Comparison of ENCODE assay signal across 14 cellular contexts in the genomic region with DNA sequence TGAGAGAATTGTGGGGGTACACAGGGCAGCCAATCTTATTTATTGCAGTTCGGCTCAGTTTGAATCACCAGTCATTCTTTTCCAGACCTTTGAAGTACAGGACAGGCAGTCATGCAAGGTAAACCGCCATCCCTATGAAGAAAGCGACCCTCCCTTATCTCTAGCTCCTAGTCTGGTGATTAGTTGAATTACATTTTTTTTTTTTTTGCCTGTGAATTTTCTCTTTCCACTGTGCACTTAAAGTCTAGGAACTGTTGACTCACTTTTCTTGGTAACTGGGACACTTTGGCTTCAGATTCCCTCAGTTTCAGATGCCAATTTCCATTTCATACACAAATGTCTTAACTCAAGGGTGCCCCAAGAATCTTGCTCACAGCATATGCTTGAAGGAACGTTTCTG.
DNase-seq lines count a peak whose midpoint lies in the region; ATAC-seq and TF ChIP-seq lines count a peak whose summit lies in the region.
"Had no signal": no experiment of that assay in that cellular context is flagged by ENCODE, and none has a peak within 500 bp of the region (broad histone marks: within the 10 kb centered on the region; RNA-seq: fewer than 3 reads in every experiment).

No MANE protein-coding gene starts in this region.

- H3K27me3 ChIP-seq in adrenal gland (no peaks in the 10 kb centered on the region), right cardiac atrium (ENCODE audit: control insufficient read depth, insufficient read depth) (no peaks in the 10 kb centered on the region), thoracic aorta (replicated peaks; ENCODE audit: insufficient read depth) (no peaks in the 10 kb centered on the region)
- H3K27me3 ChIP-seq: SJCRH30 had no signal

- no peaks in the 10 kb centered on the region for H3K27me3 Mint-ChIP-seq in activated CD8-positive, alpha-beta memory T cell treated with anti-CD3 and anti-CD28 coated beads, Interleukin-2, amount 10 ng/mL, durations not matched to agents 7 days and 5 days

- 35 to 66% (median 52%) methylated on average over 4 of the region's 4 CpGs for WGBS in adrenal gland, 4 donors
- 70% methylated on average over 4 of the region's 4 CpGs for WGBS in right cardiac atrium

- no peak for DNase-seq in activated CD8-positive, alpha-beta memory T cell treated with anti-CD3 and anti-CD28 coated beads, Interleukin-2, amount 10 ng/mL, durations not matched to agents 7 days and 5 days
- no peak for DNase-seq in activated CD8-positive, alpha-beta memory T cell treated with anti-CD3 and anti-CD28 coated beads, Interleukin-2, amount 50 U/mL, for 4 hours
- DNase-seq in adrenal gland: peak in 2 of 7 donors; percentile 21 to 36
- no peak for DNase-seq in right cardiac atrium
- no peak for DNase-seq in thoracic aorta (ENCODE audit: low spot score)
- DNase-seq in NCI-H345 treated with DMSO at 0.1 percent for 48 hours (lab: John Stamatoyannopoulos, UW; ENCODE audit: unreplicated experiment): no peak
- no peak for DNase-seq in DMS 273 (lab: John Stamatoyannopoulos, UW; ENCODE audit: unreplicated experiment)
- DNase-seq: activated naive CD4-positive, alpha-beta T cell treated with anti-CD3 and anti-CD28 coated beads for 36 hours; Calu3; NCI-H1092; NCI-H226; SJCRH30 had no signal

- peaks cover 9% of the 10 kb centered on the region for H3K36me3 Mint-ChIP-seq in activated CD8-positive, alpha-beta memory T cell treated with anti-CD3 and anti-CD28 coated beads, Interleukin-2, amount 10 ng/mL, durations not matched to agents 7 days and 5 days

- H3K27ac ChIP-seq in adrenal gland: peak overlapping the region; percentile 41 to 71 (median 47)
- peak overlapping the region; percentile 68 for H3K27ac ChIP-seq in right cardiac atrium (ENCODE audit: low read length)
- H3K27ac ChIP-seq in thoracic aorta: peak overlapping the region; percentile 66 to 78
- H3K27ac ChIP-seq: prostate gland, SJCRH30 had no signal

- no peaks in the 10 kb centered on the region for H3K9me3 ChIP-seq in adrenal gland (replicated peaks in 1 of 3)
- no peaks in the 10 kb centered on the region for H3K9me3 ChIP-seq in right cardiac atrium (ENCODE audit: control insufficient read depth, low read length)
- no peaks in the 10 kb centered on the region for H3K9me3 ChIP-seq in thoracic aorta
- H3K9me3 ChIP-seq: prostate gland, SJCRH30 had no signal

- H3K4me1 ChIP-seq in adrenal gland (replicated peaks in 1 of 2) (peaks cover 7 to 38% of the 10 kb centered on the region in 2 donors), right cardiac atrium (ENCODE audit: control insufficient read depth, insufficient read depth, low read length) (peaks cover 5% of the 10 kb centered on the region), thoracic aorta (ENCODE audit: control insufficient read depth in 1 of 2, low read depth in 2 of 2) (peaks cover 12 to 46% of the 10 kb centered on the region in 2 donors)
- H3K4me1 ChIP-seq: prostate gland had no signal

- no peak overlapping the region for H3K4me3 Mint-ChIP-seq in activated CD8-positive, alpha-beta memory T cell treated with anti-CD3 and anti-CD28 coated beads, Interleukin-2, amount 10 ng/mL, durations not matched to agents 7 days and 5 days
- H3K4me3 Mint-ChIP-seq: activated naive CD4-positive, alpha-beta T cell treated with anti-CD3 and anti-CD28 coated beads for 36 hours had no signal

- intact Hi-C loops in adrenal gland (cut with DNase I) (no loop called here), right cardiac atrium (cut with DNase I) (no loop called here)

- TF ChIP-seq CTCF in adrenal gland (IDR thresholded peaks at IDR 0.05) (no peak), thoracic aorta (IDR thresholded peaks at IDR 0.05) (no peak)

- CTCF ChIA-PET in activated CD8-positive, alpha-beta memory T cell treated with anti-CD3 and anti-CD28 coated beads, Interleukin-2, amount 10 ng/mL, durations not matched to agents 7 days and 5 days (lab: Charles Lee): no interaction called here

- no peak for TF ChIP-seq POLR2A in adrenal gland (IDR thresholded peaks at IDR 0.05)

- no peak overlapping the region for H3K4me3 ChIP-seq in adrenal gland
- H3K4me3 ChIP-seq in right cardiac atrium (ENCODE audit: low read length): no peak overlapping the region
- no peak overlapping the region for H3K4me3 ChIP-seq in thoracic aorta
- H3K4me3 ChIP-seq: prostate gland, SJCRH30 had no signal

- peak overlapping the region; percentile 15 for H3K27ac Mint-ChIP-seq in activated CD8-positive, alpha-beta memory T cell treated with anti-CD3 and anti-CD28 coated beads, Interleukin-2, amount 10 ng/mL, durations not matched to agents 7 days and 5 days
- H3K27ac Mint-ChIP-seq: activated naive CD4-positive, alpha-beta T cell treated with anti-CD3 and anti-CD28 coated beads for 36 hours had no signal

- H3K36me3 ChIP-seq in adrenal gland (replicated peaks in 1 of 2) (no peaks in the 10 kb centered on the region), thoracic aorta (no peaks in the 10 kb centered on the region)
- H3K36me3 ChIP-seq: prostate gland, SJCRH30 had no signal

- no peak for ATAC-seq in activated CD8-positive, alpha-beta memory T cell treated with anti-CD3 and anti-CD28 coated beads, Interleukin-2, amount 10 ng/mL, durations not matched to agents 7 days and 5 days
- ATAC-seq in right cardiac atrium: peak; percentile 35 to 47
- ATAC-seq in thoracic aorta (ENCODE audit: insufficient number of reproducible peaks, low FRiP score, low read depth): peak; percentile 50
- no peak for ATAC-seq in GM21381 (IDR thresholded peaks at IDR 0.05; ENCODE audit: unreplicated experiment)

- H3K4me1 Mint-ChIP-seq in activated CD8-positive, alpha-beta memory T cell treated with anti-CD3 and anti-CD28 coated beads, Interleukin-2, amount 10 ng/mL, durations not matched to agents 7 days and 5 days: peaks cover 55% of the 10 kb centered on the region

- H3K9me3 Mint-ChIP-seq in activated CD8-positive, alpha-beta memory T cell treated with anti-CD3 and anti-CD28 coated beads, Interleukin-2, amount 10 ng/mL, durations not matched to agents 7 days and 5 days (ENCODE audit: low read depth): no peaks in the 10 kb centered on the region
- H3K9me3 Mint-ChIP-seq: activated naive CD4-positive, alpha-beta T cell treated with anti-CD3 and anti-CD28 coated beads for 36 hours had no signal

Comparison
In these comparisons a context has a peak if more than half of its experiments do, and no peak if none do; other contexts are left out.
1. ATAC-seq: peak in right cardiac atrium (2 of 2) and thoracic aorta (single experiment); none in activated CD8-positive, alpha-beta memory T cell treated with anti-CD3 and anti-CD28 coated beads, Interleukin-2, amount 10 ng/mL, durations not matched to agents 7 days and 5 days (single experiment) and GM21381 (single experiment).
2. Peak in every context shown above with its lines, with median percentiles within 50 percentile points of each other: H3K27ac ChIP-seq.